Comparison of ENCODE assay signal across 32 cellular contexts in the genomic region with DNA sequence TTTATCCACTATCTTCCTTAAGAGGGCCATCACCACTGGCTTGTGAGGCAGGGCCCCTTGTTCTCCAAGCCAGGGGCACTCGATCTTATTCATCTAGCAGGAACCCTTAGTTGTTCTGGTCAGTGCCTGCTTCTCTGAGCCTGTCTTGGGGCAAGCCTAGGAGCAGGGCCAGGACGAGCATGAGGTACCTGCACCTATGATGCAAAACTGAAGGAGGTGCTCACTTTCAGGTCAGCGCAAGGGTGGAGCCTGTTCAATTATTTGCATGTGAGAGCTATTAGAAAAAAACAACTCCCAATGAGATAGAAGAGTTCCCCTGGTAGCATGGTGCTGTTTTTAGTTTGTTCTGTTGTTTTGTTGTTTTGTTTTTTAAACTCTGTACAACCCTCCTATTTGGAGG. TPM values are rescaled to one million over a fixed set of nuclear protein-coding genes. Genes with fewer than 3 reads are reported as not detected.
"Had no signal": no experiment of that assay in that cellular context is flagged by ENCODE, and none has a peak within 500 bp of the region (broad histone marks: within the 10 kb centered on the region; RNA-seq: fewer than 3 reads in every experiment).

No MANE protein-coding gene starts in this region.

- H3K4me3 Mint-ChIP-seq: immature natural killer cell; memory B cell; mesothelial cell of epicardium; naive B cell; natural killer cell treated with Interleukin-12 subunit alpha and Interleukin-12 subunit beta and Interleukin-15 and Interleukin-18, amount 100 ng/mL, for 72 hours; neural progenitor cell; stimulated activated naive CD8-positive, alpha-beta T cell treated with anti-CD3 and anti-CD28 coated beads, Interleukin-15, amount 100 ng/mL, for 72 hours; type B pancreatic cell had no signal

- H3K4me2 ChIP-seq: neural progenitor cell, smooth muscle cell had no signal

- H3K36me3 Mint-ChIP-seq: memory B cell; mesothelial cell of epicardium; naive B cell; natural killer cell treated with Interleukin-12 subunit alpha and Interleukin-12 subunit beta and Interleukin-15 and Interleukin-18, amount 100 ng/mL, for 72 hours; neural progenitor cell; type B pancreatic cell had no signal

- H3K4me1 ChIP-seq: prostate gland had no signal

- H3K27me3 ChIP-seq: neural progenitor cell, right atrium auricular region, testis, tibial artery had no signal

- H3K9me3 Mint-ChIP-seq: immature natural killer cell; memory B cell; mesothelial cell of epicardium; naive B cell; natural killer cell treated with Interleukin-12 subunit alpha and Interleukin-12 subunit beta and Interleukin-15 and Interleukin-18, amount 100 ng/mL, for 72 hours; neural progenitor cell; stimulated activated naive CD8-positive, alpha-beta T cell treated with anti-CD3 and anti-CD28 coated beads, Interleukin-15, amount 100 ng/mL, for 72 hours; type B pancreatic cell had no signal

- H3K27ac Mint-ChIP-seq: immature natural killer cell, memory B cell, mesothelial cell of epicardium, naive B cell, neural progenitor cell, type B pancreatic cell had no signal

- H3K4me3 ChIP-seq: dorsolateral prefrontal cortex, heart right ventricle, lung, mucosa of descending colon, neural progenitor cell, prostate gland, right atrium auricular region, smooth muscle cell, testis, tibial artery had no signal

- DNase-seq: cerebellar nuclear complex; cortex of kidney; dorsolateral prefrontal cortex; effector CD4-positive, alpha-beta T cell; foreskin melanocyte; glutamatergic neuron; heart right ventricle; hippocampal formation; immature natural killer cell; kidney glomerular epithelial cell; left colon; mucosa of descending colon; naive B cell; nucleus accumbens; stimulated activated CD4-positive, alpha-beta T cell treated with anti-CD3 and anti-CD28 coated beads, Interleukin-12 subunit alpha, Interleukin-12 subunit beta, amount 100 ng/mL, for 4 hours; stimulated activated CD4-positive, alpha-beta T cell treated with anti-CD3 and anti-CD28 coated beads, Interleukin-1b, Interleukin-23, amount 100 ng/mL, for 48 hours; stimulated activated CD4-positive, alpha-beta T cell treated with anti-CD3 and anti-CD28 coated beads, Interleukin-4, amount 100 ng/mL, for 1 hour; stimulated activated CD8-positive, alpha-beta memory T cell treated with anti-CD3 and anti-CD28 coated beads, Interleukin-4, amount 100 ng/mL, for 48 hours; stimulated activated naive CD4-positive, alpha-beta T cell; stimulated activated naive CD8-positive, alpha-beta T cell treated with anti-CD3 and anti-CD28 coated beads, Interleukin-15, amount 100 ng/mL, for 72 hours; testis; tibial artery had no signal

- H3K9me3 ChIP-seq: heart right ventricle, mucosa of descending colon, prostate gland, right atrium auricular region, testis, tibial artery had no signal

- H3K9ac ChIP-seq: neural progenitor cell had no signal

- H3K27ac ChIP-seq: heart right ventricle, neural progenitor cell, prostate gland, right atrium auricular region, testis, tibial artery had no signal

- H3K27me3 Mint-ChIP-seq: type B pancreatic cell had no signal

- H3K36me3 ChIP-seq: heart right ventricle, neural progenitor cell, prostate gland, right atrium auricular region, tibial artery had no signal

- H2AFZ ChIP-seq: neural progenitor cell had no signal

- ATAC-seq: heart right ventricle; left colon; mucosa of descending colon; sciatic nerve; stimulated activated naive CD8-positive, alpha-beta T cell treated with anti-CD3 and anti-CD28 coated beads, Interleukin-15, amount 100 ng/mL, for 72 hours had no signal

RNA-seq across cellular contexts. Expression of gene CD276, which starts 5.0 kb away (rescaled TPM):
- polyA plus RNA-seq: immature natural killer cell had no signal
